8 cellular contexts compared by ENCODE assay signal in genomic region chr2:149586063-149586462, GRCh38. TPM values are rescaled to one million over a fixed set of nuclear protein-coding genes. Genes with fewer than 3 reads are reported as not detected.
A peak's percentile ranks its signal among the peaks of the same experiment; 100 is the strongest.
DNase-seq lines count a peak whose midpoint lies in the region; ATAC-seq, FAIRE-seq and TF ChIP-seq lines count a peak whose summit lies in the region.
"Had no signal": no experiment of that assay in that cellular context is flagged by ENCODE, and none has a peak within 500 bp of the region (broad histone marks: within the 10 kb centered on the region; RNA-seq: fewer than 3 reads in every experiment).

No MANE protein-coding gene starts in this region.

- no peak for TF ChIP-seq EP300 in gastroesophageal sphincter (IDR thresholded peaks at IDR 0.05)

- H3K36me3 ChIP-seq in gastroesophageal sphincter: peaks cover 0 to 12% of the 10 kb centered on the region in 2 donors
- peaks cover 1 to 3% of the 10 kb centered on the region in 2 donors for H3K36me3 ChIP-seq in small intestine (ENCODE audit: control insufficient read depth in 2 of 2, insufficient read depth in 2 of 2, low read length in 2 of 2)

- no peak for ATAC-seq in gastroesophageal sphincter
- ATAC-seq in GM21528 (IDR thresholded peaks at IDR 0.05; ENCODE audit: low FRiP score, unreplicated experiment): no peak

- FAIRE-seq in small intestine (lab: Jason Lieb, UNC): no peak

- H3K27me3 ChIP-seq in gastroesophageal sphincter: no peaks in the 10 kb centered on the region
- H3K27me3 ChIP-seq in small intestine (ENCODE audit: control insufficient read depth in 2 of 2, insufficient read depth in 2 of 2, low read length in 2 of 2): no peaks in the 10 kb centered on the region

- peak overlapping the region; percentile 100 for H3K27ac Mint-ChIP-seq in HFFc6

- no peaks in the 10 kb centered on the region for H3K9me3 Mint-ChIP-seq in HFFc6

- peak overlapping the region; percentile 73 to 74 for H3K4me3 ChIP-seq in gastroesophageal sphincter
- peak overlapping the region in 1 of 2 donors; percentile 35 for H3K4me3 ChIP-seq in small intestine (ENCODE audit: low read depth in 1 of 2, low read length in 2 of 2)

- peaks cover 50% of the 10 kb centered on the region for H3K36me3 Mint-ChIP-seq in HFFc6 (ENCODE audit: low read depth)

- WGBS in gastroesophageal sphincter (ENCODE audit: low coverage in 1 of 2), 2 donors: 74% methylated on average over 3 of the region's 3 CpGs
- WGBS in small intestine, 3 donors: 59 to 68% (median 65%) methylated on average over 3 of the region's 3 CpGs

- no peak for TF ChIP-seq POLR2A in gastroesophageal sphincter (IDR thresholded peaks at IDR 0.05)

- peak overlapping the region; percentile 99 for H3K4me3 Mint-ChIP-seq in HFFc6

- no peak for TF ChIP-seq CTCF in HFFc6 (IDR thresholded peaks at IDR 0.05)
- no peak for TF ChIP-seq CTCF in VCaP (conservative IDR thresholded peaks at IDR 0.05)
- no peak for TF ChIP-seq CTCF in gastroesophageal sphincter (IDR thresholded peaks at IDR 0.05)

- DNase-seq in HFFc6: no peak
- peak; percentile 2 for DNase-seq in small intestine
- DNase-seq in stimulated activated CD4-positive, alpha-beta T cell treated with anti-CD3 and anti-CD28 coated beads, Interleukin-1b, Interleukin-23, amount 100 ng/mL, for 48 hours: no peak
- DNase-seq in islet precursor cell: no peak
- DNase-seq: left colon had no signal

- H3K27ac ChIP-seq in VCaP (peak overlapping the region; percentile 99; the same call in 1 of the 2 replicates), gastroesophageal sphincter (peak overlapping the region in 1 of 4 donors; percentile 94), small intestine (ENCODE audit: low read depth in 1 of 2, low read length in 1 of 2) (no peak overlapping the region)

- H3K9me3 ChIP-seq in gastroesophageal sphincter: no peaks in the 10 kb centered on the region
- no peaks in the 10 kb centered on the region for H3K9me3 ChIP-seq in small intestine (ENCODE audit: control insufficient read depth, low read depth)

- peaks cover 76% of the 10 kb centered on the region for H3K4me1 Mint-ChIP-seq in HFFc6 (ENCODE audit: low read depth)

- H3K4me1 ChIP-seq in gastroesophageal sphincter (peaks cover 5 to 55% (median 18%) of the 10 kb centered on the region in 3 donors), small intestine (ENCODE audit: control insufficient read depth in 2 of 2, insufficient read depth in 1 of 2, low read depth in 1 of 2, low read length in 1 of 2) (peaks cover 2 to 7% of the 10 kb centered on the region in 2 donors)

- no peaks in the 10 kb centered on the region; the same call in 1 of the 2 replicates for H3K27me3 Mint-ChIP-seq in HFFc6 (ENCODE audit: insufficient read depth)

RNA-seq across cellular contexts. Expression of gene MMADHC, which starts 1.5 kb away (rescaled TPM):
- total RNA-seq in HFFc6 (2021; fragmentation: NEBNext Ultra II Directional; extraction: Animal tissue kit (Norgen Biotek cat#: 25700)): 100 to 1,000 TPM; 134 to 176 (median 154) TPM
- total RNA-seq in gastroesophageal sphincter: 100 to 1,000 TPM; 102 to 226 (median 152) TPM
- polyA plus RNA-seq in small intestine: 100 to 1,000 TPM in 1 of 3 donors, 10 to 100 TPM in 2; 78.5 to 101 (median 95.1) TPM
